ENCODE assay signal across 8 cellular contexts in genomic region chr5:55308254-55308836, GRCh38. TPM values are rescaled to one million over a fixed set of nuclear protein-coding genes. Genes with fewer than 3 reads are reported as not detected.
DNase-seq lines count a peak whose midpoint lies in the region; ATAC-seq and TF ChIP-seq lines count a peak whose summit lies in the region.

No MANE protein-coding gene starts in this region.

- DNase-seq in COR-L47 (lab: John Stamatoyannopoulos, UW) (peak; percentile 12), NCI-H2081 (lab: John Stamatoyannopoulos, UW) (peak; percentile 19 to 35), astrocyte of the cerebellum (ENCODE audit: low read depth) (peak; percentile 4), left colon (peak; percentile 21 to 25), testis (peak; percentile 25)
- no peak for DNase-seq in central memory CD4-positive, alpha-beta T cell

- peaks cover 26% of the 10 kb centered on the region for H3K4me1 ChIP-seq in testis

- H3K36me3 ChIP-seq in testis (ENCODE audit: low read depth, missing control alignments) = no peaks in the 10 kb centered on the region

- ATAC-seq in GM19324 (IDR thresholded peaks at IDR 0.05; ENCODE audit: low FRiP score, unreplicated experiment) (peak; percentile 5), left colon (peak; percentile 26), HG03097 (IDR thresholded peaks at IDR 0.05; ENCODE audit: low FRiP score, unreplicated experiment) (no peak)

- H3K27me3 ChIP-seq in testis = no peaks in the 10 kb centered on the region

- in situ Hi-C loops in astrocyte of the cerebellum (cut with HindIII; ENCODE audit: low sequenced_read_pairs) = no loop called here

- no peak for TF ChIP-seq POLR2A in testis (IDR thresholded peaks at IDR 0.05)

- no peaks in the 10 kb centered on the region for H3K9me3 ChIP-seq in testis

- peak overlapping the region; percentile 96 to 98 for H3K27ac ChIP-seq in testis

- WGBS in testis, 2 donors = 0% methylated on average over 13 of the region's 13 CpGs

- intact Hi-C loops in left colon (cut with DNase I, micrococcal nuclease) = no loop called here
- intact Hi-C loops in testis (cut with DNase I; ENCODE audit: low total_unique reads) = no loop called here

- H3K4me3 ChIP-seq in astrocyte of the cerebellum (ENCODE audit: low read depth, low read length) = peak overlapping the region; percentile 74
- H3K4me3 ChIP-seq in testis = peak overlapping the region; percentile 91 to 96

- TF ChIP-seq CTCF in astrocyte of the cerebellum (IDR thresholded peaks at IDR 0.05; ENCODE audit: low read depth, low read length, missing control alignments) = peak; percentile 3
- TF ChIP-seq CTCF in testis (IDR thresholded peaks at IDR 0.05) = no peak

RNA-seq across cellular contexts. Expression of gene MTREX, which starts 0.6 kb away (rescaled TPM):
- 10 to 100 TPM; 43.7 to 46.9 TPM for total RNA-seq in left colon
- total RNA-seq in testis = 100 to 1,000 TPM; 108 to 126 TPM
- 33.7 TPM for polyA plus RNA-seq in testis (ENCODE audit: insufficient read depth, low read depth, low replicate concordance)

RNA-seq across cellular contexts. Expression of gene DHX29, which starts 0.9 kb away (rescaled TPM):
- total RNA-seq in left colon = 10 to 100 TPM; 18.6 to 21.4 TPM
- 10 to 100 TPM; 19.0 to 26.8 TPM for total RNA-seq in testis
- 8.8 TPM for polyA plus RNA-seq in testis (ENCODE audit: insufficient read depth, low read depth, low replicate concordance)
